ENCODE assay signal across 1 cellular context in genomic region chr4:189941005-189941450, GRCh38.
TF ChIP-seq lines count a peak whose summit lies in the region.

No MANE protein-coding gene starts in this region.

TF ChIP-seq in H1, 55 proteins besides CTCF, POLR2A, EP300 and RAD21:
- TF ChIP-seq SIN3A (conservative IDR thresholded peaks at IDR 0.05 in 1 of 2, IDR thresholded peaks at IDR 0.05 in 1 of 2; ENCODE audit: low read depth in 1 of 2, low read length in 2 of 2), result no peak
- no peak for TF ChIP-seq FOSL1 (IDR thresholded peaks at IDR 0.05; ENCODE audit: insufficient read depth, low read depth, low read length)
